Comparison of ENCODE assay signal across 9 cellular contexts in the genomic region with DNA sequence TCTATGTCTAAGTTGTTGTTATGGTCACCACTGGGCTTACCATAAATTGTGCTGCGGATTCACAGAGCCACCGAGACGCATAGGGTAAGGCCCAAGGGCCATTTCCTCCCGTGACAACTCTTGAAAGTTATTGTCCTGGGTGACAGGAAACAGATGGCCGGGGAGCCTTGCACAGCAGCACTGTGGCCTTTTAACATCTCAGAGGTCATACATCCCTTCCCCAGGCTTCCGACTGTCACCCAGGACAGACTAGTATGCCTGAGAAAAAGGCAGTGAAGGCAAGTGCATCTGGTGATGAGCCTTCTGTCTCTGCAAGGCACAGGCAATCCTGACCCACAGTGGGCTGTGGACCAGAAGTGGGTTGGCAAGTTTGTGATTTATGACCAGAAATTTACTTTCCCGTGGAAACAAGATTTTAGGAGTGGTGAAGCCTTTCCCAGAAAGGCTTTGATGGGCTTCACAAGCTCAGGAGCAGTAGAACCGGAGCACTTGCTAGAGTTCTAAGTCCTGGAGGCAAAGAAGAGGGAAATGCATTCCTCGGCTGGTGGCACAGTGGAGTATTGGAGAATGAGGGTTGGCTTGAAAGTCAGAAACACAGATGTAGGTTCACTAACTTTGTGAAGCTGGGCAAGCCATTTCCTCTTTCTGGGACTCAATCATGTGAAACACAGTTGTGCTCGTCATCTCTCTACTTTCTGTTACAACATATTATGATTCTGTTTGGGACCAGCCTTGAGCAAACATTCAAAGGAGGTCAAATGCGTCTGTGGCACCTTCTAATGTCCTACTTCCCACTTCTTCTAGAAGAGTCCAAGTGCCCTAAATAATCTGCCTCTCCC. TPM values are rescaled to one million over a fixed set of nuclear protein-coding genes. Genes with fewer than 3 reads are reported as not detected.
DNase-seq lines count a peak whose midpoint lies in the region; ATAC-seq, FAIRE-seq and TF ChIP-seq lines count a peak whose summit lies in the region.
"Had no signal": no experiment of that assay in that cellular context is flagged by ENCODE, and none has a peak within 500 bp of the region (broad histone marks: within the 10 kb centered on the region; RNA-seq: fewer than 3 reads in every experiment).

No MANE protein-coding gene starts in this region.

- no peak for ATAC-seq in activated naive CD8-positive, alpha-beta T cell treated with anti-CD3 and anti-CD28 coated beads, Interleukin-2, amount 50 U/mL, for 24 hours
- ATAC-seq in HG03025 (IDR thresholded peaks at IDR 0.05; ENCODE audit: low FRiP score, unreplicated experiment): peak; percentile 76
- ATAC-seq: psoas muscle had no signal

- H3K4me1 Mint-ChIP-seq in activated naive CD8-positive, alpha-beta T cell treated with anti-CD3 and anti-CD28 coated beads for 36 hours: peaks cover 12% of the 10 kb centered on the region
- peaks cover 37% of the 10 kb centered on the region for H3K4me1 Mint-ChIP-seq in activated naive CD8-positive, alpha-beta T cell treated with anti-CD3 and anti-CD28 coated beads, Interleukin-2, amount 50 U/mL, for 24 hours
- H3K4me1 Mint-ChIP-seq in T-helper 1 cell treated with Interleukin-12 subunit alpha and Interleukin-12 subunit beta and Interleukin-4 antibody, amounts not matched to agents 30 μg/mL and 1 μg/mL, for 36 hours (ENCODE audit: low read depth): peaks cover 34% of the 10 kb centered on the region
- H3K4me1 Mint-ChIP-seq in type B pancreatic cell (ENCODE audit: unreplicated experiment): no peaks in the 10 kb centered on the region

- TF ChIP-seq CTCF in type B pancreatic cell (conservative IDR thresholded peaks at IDR 0.05) (no peak), kidney (IDR thresholded peaks at IDR 0.05; ENCODE audit: borderline replicate concordance, extremely low read depth, insufficient read depth) (no peak)

- no peaks in the 10 kb centered on the region for H3K36me3 ChIP-seq in kidney (ENCODE audit: control insufficient read depth in 1 of 2, insufficient read depth in 2 of 2, low read length in 2 of 2)

- peaks cover 0 to 2% of the 10 kb centered on the region in 2 donors for H3K4me1 ChIP-seq in kidney (ENCODE audit: control insufficient read depth in 1 of 2, insufficient read depth in 1 of 2, low read depth in 1 of 2, low read length in 2 of 2)
- H3K4me1 ChIP-seq: psoas muscle had no signal

- H3K9me3 ChIP-seq in kidney (ENCODE audit: control insufficient read depth in 1 of 2, low read length in 2 of 2): no peaks in the 10 kb centered on the region
- H3K9me3 ChIP-seq: psoas muscle had no signal

- H3K27ac ChIP-seq in kidney (ENCODE audit: low read depth in 2 of 2, low read length in 2 of 2): peak overlapping the region in 1 of 2 donors; percentile 1
- H3K27ac ChIP-seq: psoas muscle had no signal

- H3K27ac Mint-ChIP-seq in activated naive CD8-positive, alpha-beta T cell treated with anti-CD3 and anti-CD28 coated beads for 36 hours: peak overlapping the region; percentile 18
- no peak overlapping the region for H3K27ac Mint-ChIP-seq in activated naive CD8-positive, alpha-beta T cell treated with anti-CD3 and anti-CD28 coated beads, Interleukin-2, amount 50 U/mL, for 24 hours
- H3K27ac Mint-ChIP-seq in T-helper 1 cell treated with Interleukin-12 subunit alpha and Interleukin-12 subunit beta and Interleukin-4 antibody, amounts not matched to agents 30 μg/mL and 1 μg/mL, for 36 hours: peak overlapping the region; percentile 5
- no peak overlapping the region for H3K27ac Mint-ChIP-seq in type B pancreatic cell

- no peak overlapping the region for H3K4me3 ChIP-seq in kidney (ENCODE audit: low read length in 2 of 2)
- H3K4me3 ChIP-seq: psoas muscle had no signal

- no peaks in the 10 kb centered on the region for H3K9me3 Mint-ChIP-seq in activated naive CD8-positive, alpha-beta T cell treated with anti-CD3 and anti-CD28 coated beads for 36 hours
- no peaks in the 10 kb centered on the region for H3K9me3 Mint-ChIP-seq in activated naive CD8-positive, alpha-beta T cell treated with anti-CD3 and anti-CD28 coated beads, Interleukin-2, amount 50 U/mL, for 24 hours
- H3K9me3 Mint-ChIP-seq in T-helper 1 cell treated with Interleukin-12 subunit alpha and Interleukin-12 subunit beta and Interleukin-4 antibody, amounts not matched to agents 30 μg/mL and 1 μg/mL, for 36 hours: no peaks in the 10 kb centered on the region
- no peaks in the 10 kb centered on the region for H3K9me3 Mint-ChIP-seq in type B pancreatic cell

- intact Hi-C loops in kidney (cut with DNase I): no loop called here

- FAIRE-seq in kidney (lab: Jason Lieb, UNC): no peak

- H3K9ac ChIP-seq in kidney (ENCODE audit: low read length in 2 of 2): no peak overlapping the region

- H3K27me3 Mint-ChIP-seq in activated naive CD8-positive, alpha-beta T cell treated with anti-CD3 and anti-CD28 coated beads for 36 hours: no peaks in the 10 kb centered on the region
- peaks cover 13% of the 10 kb centered on the region for H3K27me3 Mint-ChIP-seq in activated naive CD8-positive, alpha-beta T cell treated with anti-CD3 and anti-CD28 coated beads, Interleukin-2, amount 50 U/mL, for 24 hours
- peaks cover 17% of the 10 kb centered on the region for H3K27me3 Mint-ChIP-seq in T-helper 1 cell treated with Interleukin-12 subunit alpha and Interleukin-12 subunit beta and Interleukin-4 antibody, amounts not matched to agents 30 μg/mL and 1 μg/mL, for 36 hours (ENCODE audit: low read depth)
- peaks cover 74% of the 10 kb centered on the region for H3K27me3 Mint-ChIP-seq in type B pancreatic cell

- DNase-seq in activated naive CD8-positive, alpha-beta T cell treated with anti-CD3 and anti-CD28 coated beads for 36 hours: no peak
- DNase-seq in activated naive CD8-positive, alpha-beta T cell treated with anti-CD3 and anti-CD28 coated beads, Interleukin-2, amount 50 U/mL, for 24 hours: no peak
- peak; percentile 52 for DNase-seq in type B pancreatic cell (ENCODE audit: extremely low spot score, unreplicated experiment)
- DNase-seq in kidney: no peak
- DNase-seq in NCI-H1694 treated with DMSO at 0.1 percent for 48 hours (lab: John Stamatoyannopoulos, UW): no peak
- DNase-seq in AG20443 (ENCODE audit: low spot score): no peak
- DNase-seq: psoas muscle had no signal

- H3K4me3 Mint-ChIP-seq in activated naive CD8-positive, alpha-beta T cell treated with anti-CD3 and anti-CD28 coated beads for 36 hours: no peak overlapping the region
- H3K4me3 Mint-ChIP-seq in activated naive CD8-positive, alpha-beta T cell treated with anti-CD3 and anti-CD28 coated beads, Interleukin-2, amount 50 U/mL, for 24 hours: no peak overlapping the region
- no peak overlapping the region for H3K4me3 Mint-ChIP-seq in T-helper 1 cell treated with Interleukin-12 subunit alpha and Interleukin-12 subunit beta and Interleukin-4 antibody, amounts not matched to agents 30 μg/mL and 1 μg/mL, for 36 hours
- no peak overlapping the region for H3K4me3 Mint-ChIP-seq in type B pancreatic cell

- no peaks in the 10 kb centered on the region for H3K36me3 Mint-ChIP-seq in activated naive CD8-positive, alpha-beta T cell treated with anti-CD3 and anti-CD28 coated beads for 36 hours
- no peaks in the 10 kb centered on the region for H3K36me3 Mint-ChIP-seq in activated naive CD8-positive, alpha-beta T cell treated with anti-CD3 and anti-CD28 coated beads, Interleukin-2, amount 50 U/mL, for 24 hours (ENCODE audit: low read depth)
- H3K36me3 Mint-ChIP-seq in T-helper 1 cell treated with Interleukin-12 subunit alpha and Interleukin-12 subunit beta and Interleukin-4 antibody, amounts not matched to agents 30 μg/mL and 1 μg/mL, for 36 hours (ENCODE audit: low read depth): no peaks in the 10 kb centered on the region
- H3K36me3 Mint-ChIP-seq in type B pancreatic cell: no peaks in the 10 kb centered on the region

RNA-seq across cellular contexts. Expression of a gene that starts 2.0 kb away (rescaled TPM):
- under 1 TPM; 0.42 to 0.49 TPM for total RNA-seq in activated naive CD8-positive, alpha-beta T cell treated with anti-CD3 and anti-CD28 coated beads for 36 hours
- total RNA-seq in type B pancreatic cell (ENCODE audit: low replicate concordance): 0.12 and 0.39 TPM in 2 replicates
- 0.25 TPM for total RNA-seq in kidney
- 0.22 TPM for polyA plus RNA-seq in kidney (ENCODE audit: insufficient read depth, low read depth, low replicate concordance)

RNA-seq across cellular contexts. Expression of a gene that starts 14.6 kb away (rescaled TPM):
- total RNA-seq in activated naive CD8-positive, alpha-beta T cell treated with anti-CD3 and anti-CD28 coated beads for 36 hours: 1 to 10 TPM; 1.1 to 1.2 TPM
- total RNA-seq in type B pancreatic cell (ENCODE audit: low replicate concordance): 5.3 and 8.9 TPM in 2 replicates
- 9.5 TPM for total RNA-seq in kidney
- polyA plus RNA-seq in kidney (ENCODE audit: insufficient read depth, low read depth, low replicate concordance): 45.3 TPM

Comparison
In these comparisons a context has a peak if more than half of its experiments do, and no peak if none do; other contexts are left out.
1. H3K27ac Mint-ChIP-seq: peak in activated naive CD8-positive, alpha-beta T cell treated with anti-CD3 and anti-CD28 coated beads for 36 hours (single experiment) and T-helper 1 cell treated with Interleukin-12 subunit alpha and Interleukin-12 subunit beta and Interleukin-4 antibody, amounts not matched to agents 30 μg/mL and 1 μg/mL, for 36 hours (single experiment); none in activated naive CD8-positive, alpha-beta T cell treated with anti-CD3 and anti-CD28 coated beads, Interleukin-2, amount 50 U/mL, for 24 hours (single experiment) and type B pancreatic cell (single experiment).